Comparison of ENCODE assay signal across 18 cellular contexts in genomic region chr2:96353606-96354095, GRCh38. TPM values are rescaled to one million over a fixed set of nuclear protein-coding genes. Genes with fewer than 3 reads are reported as not detected.
DNase-seq lines count a peak whose midpoint lies in the region; ATAC-seq, FAIRE-seq and TF ChIP-seq lines count a peak whose summit lies in the region.
"Had no signal": no experiment of that assay in that cellular context is flagged by ENCODE, and none has a peak within 500 bp of the region (broad histone marks: within the 10 kb centered on the region; RNA-seq: fewer than 3 reads in every experiment).

No MANE protein-coding gene starts in this region.

- ATAC-seq in CD4-positive, alpha-beta T cell (ENCODE audit: poor library complexity): no peak
- ATAC-seq: activated CD4-positive, alpha-beta T cell treated with anti-CD3 and anti-CD28 coated beads for 36 hours; T-helper 17 cell had no signal

- no TSS peak for BruUV-seq in Calu3 (replicated peaks; lab: Mats Ljungman, UMichigan)

- no peak overlapping the region for H3K4me3 ChIP-seq in AG10803 (ENCODE audit: low read length)
- no peak overlapping the region for H3K4me3 ChIP-seq in astrocyte of the cerebellum (ENCODE audit: low read depth, low read length)
- H3K4me3 ChIP-seq in kidney (ENCODE audit: low read length in 2 of 2): no peak overlapping the region
- H3K4me3 ChIP-seq: hepatocyte, transverse colon had no signal

- no peaks in the 10 kb centered on the region for H3K9me3 ChIP-seq in CD4-positive, alpha-beta T cell (ENCODE audit: control insufficient read depth, low read length)
- no peaks in the 10 kb centered on the region for H3K9me3 ChIP-seq in kidney (ENCODE audit: control insufficient read depth in 1 of 2, low read length in 2 of 2)
- H3K9me3 ChIP-seq: neutrophil, transverse colon had no signal

- H3K4me1 Mint-ChIP-seq in osteocyte (ENCODE audit: unreplicated experiment) (peaks cover 24% of the 10 kb centered on the region), Calu3 (ENCODE audit: low read depth, unreplicated experiment) (no peaks in the 10 kb centered on the region)
- H3K4me1 Mint-ChIP-seq in CD4-positive, alpha-beta T cell (ENCODE audit: low read depth): no peaks in the 10 kb centered on the region
- H3K4me1 Mint-ChIP-seq: activated CD4-positive, alpha-beta T cell treated with anti-CD3 and anti-CD28 coated beads for 36 hours had no signal

- DNase-seq in AG10803 (ENCODE audit: low read depth) (peak; percentile 82), astrocyte of the cerebellum (ENCODE audit: low read depth) (peak; percentile 52), fibroblast of the conjunctiva (ENCODE audit: low read depth) (peak; percentile 65), osteocyte (ENCODE audit: extremely low spot score, unreplicated experiment) (no peak), GM19240 (ENCODE audit: insufficient read length, low spot score) (no peak), kidney (no peak), Calu3 (no peak)
- no peak for DNase-seq in CD4-positive, alpha-beta T cell
- DNase-seq: activated CD4-positive, alpha-beta T cell treated with anti-CD3 and anti-CD28 coated beads for 36 hours; activated T-cell treated with anti-CD3 and anti-CD28 coated beads for 4 hours; effector CD8-positive, alpha-beta T cell; mammary epithelial cell; stimulated activated CD4-positive, alpha-beta T cell treated with anti-CD3 and anti-CD28 coated beads, Interleukin-15, amount 100 ng/mL, for 24 hours; T-helper 17 cell; transverse colon had no signal

- intact Hi-C loops in CD4-positive, alpha-beta T cell (cut with DNase I, micrococcal nuclease): no loop called here
- intact Hi-C loops in kidney (cut with DNase I) (no loop called here), Calu3 (cut with micrococcal nuclease; ENCODE audit: unreplicated experiment) (no loop called here)

- no peaks in the 10 kb centered on the region for H3K9me3 Mint-ChIP-seq in osteocyte (ENCODE audit: unreplicated experiment)
- no peaks in the 10 kb centered on the region for H3K9me3 Mint-ChIP-seq in CD4-positive, alpha-beta T cell
- no peaks in the 10 kb centered on the region for H3K9me3 Mint-ChIP-seq in Calu3 (ENCODE audit: low read depth, unreplicated experiment)

- no peak overlapping the region for H3K27ac ChIP-seq in CD4-positive, alpha-beta T cell (ENCODE audit: low read depth, low read length)
- H3K27ac ChIP-seq in kidney (ENCODE audit: low read depth in 2 of 2, low read length in 2 of 2): peak overlapping the region in 1 of 2 donors; percentile 56
- H3K27ac ChIP-seq: hepatocyte, KMS-11, neutrophil had no signal

- CTCF ChIA-PET in CD4-positive, alpha-beta T cell (lab: Charles Lee): no interaction called here
- CTCF ChIA-PET in Calu3 (lab: Charles Lee): no interaction called here

- no peaks in the 10 kb centered on the region for H3K27me3 ChIP-seq in CD4-positive, alpha-beta T cell (ENCODE audit: control insufficient read depth, insufficient read depth, low read length)
- H3K27me3 ChIP-seq: hepatocyte, neutrophil, transverse colon had no signal

- H3K36me3 ChIP-seq in kidney (ENCODE audit: control insufficient read depth in 1 of 2, insufficient read depth in 2 of 2, low read length in 2 of 2): no peaks in the 10 kb centered on the region
- H3K36me3 ChIP-seq: transverse colon had no signal

- FAIRE-seq in kidney (lab: Jason Lieb, UNC): no peak

- POLR2A ChIA-PET in CD4-positive, alpha-beta T cell (lab: Charles Lee): no interaction called here

- H3K9ac ChIP-seq in kidney (ENCODE audit: low read length in 2 of 2): no peak overlapping the region
- H3K9ac ChIP-seq: KMS-11 had no signal

- in situ Hi-C loops in astrocyte of the cerebellum (cut with HindIII; ENCODE audit: low sequenced_read_pairs): no loop called here

- TF ChIP-seq CTCF in AG10803 (conservative IDR thresholded peaks at IDR 0.05; ENCODE audit: low read length) (no peak), astrocyte of the cerebellum (IDR thresholded peaks at IDR 0.05; ENCODE audit: low read depth, low read length, missing control alignments) (no peak), osteocyte (IDR thresholded peaks at IDR 0.05) (no peak), kidney (IDR thresholded peaks at IDR 0.05; ENCODE audit: borderline replicate concordance, extremely low read depth, insufficient read depth) (no peak), Calu3 (IDR thresholded peaks at IDR 0.05; ENCODE audit: unreplicated experiment) (no peak)
- no peak for TF ChIP-seq CTCF in CD4-positive, alpha-beta T cell (IDR thresholded peaks at IDR 0.05)

- H3K4me3 Mint-ChIP-seq in osteocyte (ENCODE audit: unreplicated experiment) (no peak overlapping the region), Calu3 (ENCODE audit: low read depth, unreplicated experiment) (no peak overlapping the region)
- no peak overlapping the region for H3K4me3 Mint-ChIP-seq in CD4-positive, alpha-beta T cell
- H3K4me3 Mint-ChIP-seq: activated CD4-positive, alpha-beta T cell treated with anti-CD3 and anti-CD28 coated beads for 36 hours; T-helper 17 cell had no signal

- peaks cover 9 to 10% of the 10 kb centered on the region in 2 donors for H3K4me1 ChIP-seq in kidney (ENCODE audit: control insufficient read depth in 1 of 2, insufficient read depth in 1 of 2, low read depth in 1 of 2, low read length in 2 of 2)
- H3K4me1 ChIP-seq: transverse colon had no signal

- peaks cover 2% of the 10 kb centered on the region for H3K36me3 Mint-ChIP-seq in osteocyte (ENCODE audit: unreplicated experiment)
- H3K36me3 Mint-ChIP-seq in CD4-positive, alpha-beta T cell (ENCODE audit: low read depth): no peaks in the 10 kb centered on the region
- H3K36me3 Mint-ChIP-seq in Calu3 (ENCODE audit: insufficient read depth, unreplicated experiment): peaks cover 24% of the 10 kb centered on the region

- H3K27ac Mint-ChIP-seq in osteocyte (ENCODE audit: unreplicated experiment): peak overlapping the region; percentile 88
- H3K27ac Mint-ChIP-seq in CD4-positive, alpha-beta T cell: no peak overlapping the region
- H3K27ac Mint-ChIP-seq in Calu3 (ENCODE audit: unreplicated experiment): no peak overlapping the region
- H3K27ac Mint-ChIP-seq: activated CD4-positive, alpha-beta T cell treated with anti-CD3 and anti-CD28 coated beads for 36 hours; T-helper 17 cell had no signal

- H3K27me3 Mint-ChIP-seq in osteocyte (ENCODE audit: unreplicated experiment): no peaks in the 10 kb centered on the region
- no peaks in the 10 kb centered on the region for H3K27me3 Mint-ChIP-seq in CD4-positive, alpha-beta T cell
- H3K27me3 Mint-ChIP-seq in Calu3 (ENCODE audit: unreplicated experiment): no peaks in the 10 kb centered on the region
- H3K27me3 Mint-ChIP-seq: activated CD4-positive, alpha-beta T cell treated with anti-CD3 and anti-CD28 coated beads for 36 hours; T-helper 17 cell had no signal

RNA-seq across cellular contexts. Expression of gene NCAPH, which starts 18.1 kb away (rescaled TPM):
- 5.9 and 7.7 TPM in 2 replicates for total RNA-seq in osteocyte
- total RNA-seq in CD4-positive, alpha-beta T cell: 1 to 10 TPM; 3.0 to 3.1 TPM
- 0.72 TPM for total RNA-seq in kidney
- polyA plus RNA-seq in kidney (ENCODE audit: insufficient read depth, low read depth, low replicate concordance): 0.17 TPM
- 39.7 and 47.3 TPM in 2 replicates for total RNA-seq in Calu3 (2022)

RNA-seq across cellular contexts. Expression of gene ITPRIPL1, which starts 28.5 kb away (rescaled TPM):
- total RNA-seq in osteocyte: 0.50 and 0.86 TPM in 2 replicates
- 1 to 10 TPM; 5.1 to 5.7 TPM for total RNA-seq in CD4-positive, alpha-beta T cell
- 1.2 TPM for total RNA-seq in kidney
- polyA plus RNA-seq in kidney (ENCODE audit: insufficient read depth, low read depth, low replicate concordance): 0.73 TPM
- total RNA-seq in Calu3 (2022): 1.2 and 1.7 TPM in 2 replicates

RNA-seq across cellular contexts. Expression of gene SNRNP200, which starts 48.3 kb away (rescaled TPM):
- 114 and 122 TPM in 2 replicates for total RNA-seq in osteocyte
- 100 to 1,000 TPM; 274 to 297 TPM for total RNA-seq in CD4-positive, alpha-beta T cell
- total RNA-seq in kidney: 118 TPM
- polyA plus RNA-seq in kidney (ENCODE audit: insufficient read depth, low read depth, low replicate concordance): 46.7 TPM
- 140 and 143 TPM in 2 replicates for total RNA-seq in Calu3 (2022)

Comparison
In these comparisons a context has a peak if more than half of its experiments do, and no peak if none do; other contexts are left out.
1. DNase-seq: peak in AG10803 (single experiment), astrocyte of the cerebellum (single experiment) and fibroblast of the conjunctiva (single experiment); none in osteocyte (single experiment), CD4-positive, alpha-beta T cell (0 of 10), GM19240 (single experiment), kidney (single experiment) and Calu3 (single experiment).